Comparison of ENCODE assay signal across 12 cellular contexts in genomic region chr6:155523821-155524238, GRCh38.
DNase-seq lines count a peak whose midpoint lies in the region; ATAC-seq and TF ChIP-seq lines count a peak whose summit lies in the region.
"Had no signal": no experiment of that assay in that cellular context is flagged by ENCODE, and none has a peak within 500 bp of the region (broad histone marks: within the 10 kb centered on the region; RNA-seq: fewer than 3 reads in every experiment).

No MANE protein-coding gene starts in this region.

- no peaks in the 10 kb centered on the region for H3K9me3 Mint-ChIP-seq in HFFc6
- H3K9me3 Mint-ChIP-seq in activated naive CD8-positive, alpha-beta T cell treated with anti-CD3 and anti-CD28 coated beads for 36 hours, result peaks cover 12% of the 10 kb centered on the region

- DNase-seq in NCI-H2081 (lab: John Stamatoyannopoulos, UW) (peak; percentile 43 to 70), NCI-H2081 treated with DMSO at 0.1 percent for 48 hours (lab: John Stamatoyannopoulos, UW) (no peak), HFFc6 (no peak), iPS-NIHi11 (ENCODE audit: low spot score) (peak; percentile 80)
- no peak for DNase-seq in activated naive CD8-positive, alpha-beta T cell treated with anti-CD3 and anti-CD28 coated beads for 36 hours
- no peak for DNase-seq in activated CD4-positive, alpha-beta T cell treated with anti-CD3 and anti-CD28 coated beads, Interleukin-2, amount 50 U/mL, for 48 hours
- DNase-seq: glutamatergic neuron, left lung, spleen, tibial artery had no signal

- H3K4me1 Mint-ChIP-seq in HFFc6 (ENCODE audit: low read depth), result peaks cover 32% of the 10 kb centered on the region
- H3K4me1 Mint-ChIP-seq in activated naive CD8-positive, alpha-beta T cell treated with anti-CD3 and anti-CD28 coated beads for 36 hours, result peaks cover 36% of the 10 kb centered on the region

- ATAC-seq in GM21825 (IDR thresholded peaks at IDR 0.05; ENCODE audit: unreplicated experiment) (no peak), GM18498 (IDR thresholded peaks at IDR 0.05; ENCODE audit: unreplicated experiment) (no peak)

- no peaks in the 10 kb centered on the region for H3K36me3 Mint-ChIP-seq in HFFc6 (ENCODE audit: low read depth)
- peaks cover 10% of the 10 kb centered on the region for H3K36me3 Mint-ChIP-seq in activated naive CD8-positive, alpha-beta T cell treated with anti-CD3 and anti-CD28 coated beads for 36 hours

- no peaks in the 10 kb centered on the region for H3K27me3 Mint-ChIP-seq in HFFc6 (ENCODE audit: insufficient read depth)
- H3K27me3 Mint-ChIP-seq in activated naive CD8-positive, alpha-beta T cell treated with anti-CD3 and anti-CD28 coated beads for 36 hours, result no peaks in the 10 kb centered on the region

- TF ChIP-seq CTCF in HFFc6 (IDR thresholded peaks at IDR 0.05), result no peak

- H3K4me3 Mint-ChIP-seq in HFFc6, result peak overlapping the region; percentile 51; the same call in 1 of the 2 replicates
- H3K4me3 Mint-ChIP-seq in activated naive CD8-positive, alpha-beta T cell treated with anti-CD3 and anti-CD28 coated beads for 36 hours, result no peak overlapping the region

- H3K27ac Mint-ChIP-seq in HFFc6, result peak overlapping the region; percentile 88
- peak overlapping the region; percentile 84 for H3K27ac Mint-ChIP-seq in activated naive CD8-positive, alpha-beta T cell treated with anti-CD3 and anti-CD28 coated beads for 36 hours

Comparison
In these comparisons a context has a peak if more than half of its experiments do, and no peak if none do; other contexts are left out.
1. DNase-seq: peak in NCI-H2081 (2 of 2) and iPS-NIHi11 (single experiment); none in NCI-H2081 treated with DMSO at 0.1 percent for 48 hours (single experiment), HFFc6 (single experiment), activated naive CD8-positive, alpha-beta T cell treated with anti-CD3 and anti-CD28 coated beads for 36 hours (single experiment) and activated CD4-positive, alpha-beta T cell treated with anti-CD3 and anti-CD28 coated beads, Interleukin-2, amount 50 U/mL, for 48 hours (0 of 2).